Comparison of ENCODE assay signal across 36 cellular contexts in genomic region chr9:72936679-72937078, GRCh38. TPM values are rescaled to one million over a fixed set of nuclear protein-coding genes. Genes with fewer than 3 reads are reported as not detected.
"Had no signal": no experiment of that assay in that cellular context is flagged by ENCODE, and none has a peak within 500 bp of the region (broad histone marks: within the 10 kb centered on the region; RNA-seq: fewer than 3 reads in every experiment).

No MANE protein-coding gene starts in this region.

- H3K4me3 ChIP-seq: adrenal gland, body of pancreas, breast epithelium had no signal

- H3K27me3 ChIP-seq: adrenal gland, body of pancreas, brain microvascular endothelial cell, breast epithelium had no signal

- H3K36me3 ChIP-seq: brain microvascular endothelial cell, breast epithelium had no signal

- DNase-seq: activated B cell treated with CpG ODN at 0.5 μM for 24 hours; activated CD4-positive, alpha-beta memory T cell treated with anti-CD3 and anti-CD28 coated beads for 36 hours; activated CD4-positive, alpha-beta T cell treated with anti-CD3 and anti-CD28 coated beads for 4 hours; activated CD4-positive, alpha-beta T cell treated with anti-CD3 and anti-CD28 coated beads, Interleukin-2, amount 10 ng/mL, durations not matched to agents 24 days and 14 days; activated CD4-positive, alpha-beta T cell treated with anti-CD3 and anti-CD28 coated beads, Interleukin-2, amount 50 U/mL, for 1 hour; activated CD4-positive, alpha-beta T cell treated with anti-CD3 and anti-CD28 coated beads, Interleukin-2, amount 50 U/mL, for 4 hours; activated CD4-positive, CD25-positive, alpha-beta regulatory T cell treated with anti-CD3 and anti-CD28 coated beads, Interleukin-2, amount 50 U/mL, for 72 hours; activated CD8-positive, alpha-beta memory T cell treated with anti-CD3 and anti-CD28 coated beads, Interleukin-2, amount 50 U/mL, for 4 hours; activated CD8-positive, alpha-beta T cell treated with anti-CD3 and anti-CD28 coated beads for 36 hours; activated effector memory CD4-positive, alpha-beta T cell treated with anti-CD3 and anti-CD28 coated beads, Interleukin-2, amount 50 U/mL, for 16 hours; activated gamma-delta T cell treated with Interleukin-2 at 50 U/mL for 16 hours; activated naive CD4-positive, alpha-beta T cell; activated naive CD4-positive, alpha-beta T cell treated with anti-CD3 and anti-CD28 coated beads for 36 hours; activated naive CD4-positive, alpha-beta T cell treated with anti-CD3 and anti-CD28 coated beads, Interleukin-2, amount 50 U/mL, for 16 hours; activated naive CD8-positive, alpha-beta T cell treated with anti-CD3 and anti-CD28 coated beads for 36 hours; activated T-cell treated with anti-CD3 and anti-CD28 coated beads for 4 hours; activated T-cell treated with anti-CD3 and anti-CD28 coated beads, Interleukin-2, amount 50 U/mL, for 1 hour; activated T-cell treated with anti-CD3 and anti-CD28 coated beads, Interleukin-2, amount 50 U/mL, for 4 hours; activated T-cell treated with anti-CD3 and anti-CD28 coated beads, Interleukin-2, amount 50 U/mL, for 72 hours; adrenal gland; amniotic stem cell; aorta; body of pancreas; brain microvascular endothelial cell; central memory CD4-positive, alpha-beta T cell; T-helper 1 cell; T-helper 2 cell; T-helper 9 cell had no signal

- FAIRE-seq: astrocyte, TTC549 had no signal

- H3K4me1 ChIP-seq: adrenal gland, breast epithelium had no signal

- ATAC-seq: activated CD8-positive, alpha-beta T cell treated with anti-CD3 and anti-CD28 coated beads for 36 hours; activated naive CD4-positive, alpha-beta T cell treated with anti-CD3 and anti-CD28 coated beads, Interleukin-2, amount 50 U/mL, for 72 hours; activated T-cell treated with anti-CD3 and anti-CD28 coated beads, Interleukin-2, amount 50 U/mL, for 4 hours; activated T-cell treated with anti-CD3 and anti-CD28 coated beads, Interleukin-2, amount 50 U/mL, for 72 hours; activated T-helper 17 cell treated with anti-CD3 and anti-CD28 coated beads, Interleukin-2, amount 50 U/mL, for 72 hours; body of pancreas had no signal

- H3K9me3 ChIP-seq: adrenal gland, body of pancreas, breast epithelium had no signal

- H3K27ac ChIP-seq: adrenal gland, brain microvascular endothelial cell, VCaP had no signal

RNA-seq across cellular contexts. Expression of gene ALDH1A1, which starts 16.2 kb away (rescaled TPM):
- total RNA-seq: activated B cell treated with CpG ODN at 0.5 μM for 24 hours; activated CD4-positive, alpha-beta memory T cell treated with anti-CD3 and anti-CD28 coated beads for 36 hours; activated CD4-positive, alpha-beta T cell treated with anti-CD3 and anti-CD28 coated beads, Interleukin-2, amount 10 ng/mL, durations not matched to agents 24 days and 14 days; activated CD8-positive, alpha-beta memory T cell treated with anti-CD3 and anti-CD28 coated beads for 36 hours; activated CD8-positive, alpha-beta T cell treated with anti-CD3 and anti-CD28 coated beads for 36 hours; activated naive CD4-positive, alpha-beta T cell treated with anti-CD3 and anti-CD28 coated beads for 36 hours; activated naive CD8-positive, alpha-beta T cell treated with anti-CD3 and anti-CD28 coated beads for 36 hours; activated T-cell treated with anti-CD3 and anti-CD28 coated beads, Interleukin-2, amount 50 U/mL, for 72 hours; activated T-helper 1 cell treated with anti-CD3 and anti-CD28 coated beads, Interleukin-12 subunit alpha, Interleukin-12 subunit beta, Interleukin-2, Interleukin-4 antibody, amounts not matched to agents 30 ng/mL and 10 ng/mL and 1 ng/mL, durations not matched to agents 14 hours and 24 hours and 36 hours; activated T-helper 17 cell treated with anti-CD3 and anti-CD28 coated beads, Interleukin-2, amount 50 U/mL, for 72 hours had no signal
